Comparison of ENCODE assay signal across 7 cellular contexts in the genomic region with DNA sequence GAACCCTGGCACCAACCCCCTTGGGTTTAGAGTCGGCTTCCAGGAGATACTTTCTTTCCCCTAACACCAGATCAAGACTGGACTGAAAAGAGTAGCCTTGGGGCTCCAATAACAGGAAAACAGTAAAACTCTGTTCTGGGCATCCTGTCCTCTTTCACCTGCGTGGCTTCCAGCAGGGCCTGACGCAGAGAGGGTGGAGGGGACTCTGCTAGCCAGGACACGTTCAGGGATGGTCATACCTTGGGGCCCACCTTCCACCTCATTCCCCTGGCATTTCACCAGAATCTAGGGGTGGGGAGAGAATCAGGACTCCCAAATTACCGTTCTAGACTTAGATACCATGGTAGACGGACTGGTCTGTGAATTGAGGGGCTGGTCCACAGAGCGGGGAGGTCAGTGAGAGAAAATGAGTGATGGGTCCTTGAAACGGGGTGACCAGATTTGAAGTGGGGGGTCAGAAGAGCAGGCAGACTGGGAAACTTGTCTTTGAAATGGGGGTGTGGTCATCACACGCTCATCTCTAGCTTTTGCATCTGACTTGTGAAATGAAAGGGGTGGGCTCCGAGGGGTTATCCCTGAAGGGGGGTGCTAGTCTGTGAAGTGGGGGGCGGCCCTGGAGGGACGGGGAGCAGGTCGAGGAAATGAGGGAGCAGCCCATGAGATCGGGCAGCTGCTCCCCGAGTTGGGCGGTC. TPM values are rescaled to one million over a fixed set of nuclear protein-coding genes. Genes with fewer than 3 reads are reported as not detected.
DNase-seq lines count a peak whose midpoint lies in the region; ATAC-seq and TF ChIP-seq lines count a peak whose summit lies in the region.

No MANE protein-coding gene starts in this region.

- DNase-seq in astrocyte of the cerebellum (ENCODE audit: low read depth) = no peak
- no peak for DNase-seq in left lung
- DNase-seq in GM13977 (ENCODE audit: low spot score) = no peak

- no peak for TF ChIP-seq CTCF in KMS-11 (conservative IDR thresholded peaks at IDR 0.05; ENCODE audit: low read depth, low read length)
- TF ChIP-seq CTCF in astrocyte of the cerebellum (IDR thresholded peaks at IDR 0.05; ENCODE audit: low read depth, low read length, missing control alignments) = no peak
- no peak for TF ChIP-seq CTCF in left lung (IDR thresholded peaks at IDR 0.05)
- no peak for TF ChIP-seq CTCF in GM13977 (IDR thresholded peaks at IDR 0.05; ENCODE audit: extremely low read depth, insufficient read depth, missing control alignments)

- peak overlapping the region; percentile 44; the same call in 1 of the 2 replicates for H3K9ac ChIP-seq in KMS-11

- no peak overlapping the region for H3K27ac ChIP-seq in KMS-11
- peak overlapping the region; percentile 84 to 91 for H3K27ac ChIP-seq in left lung
- H3K27ac ChIP-seq in temporal lobe (ENCODE audit: low read depth, low read length) = peak overlapping the region; percentile 46

- H3K4me3 ChIP-seq in KMS-11 (IDR thresholded peaks at IDR 0.05; ENCODE audit: insufficient read depth, low read depth, low read length) (no peak overlapping the region), astrocyte of the cerebellum (ENCODE audit: low read depth, low read length) (peak overlapping the region; percentile 87), left lung (peak overlapping the region; percentile 80 to 84)

- H3K79me2 ChIP-seq in KMS-11 (ENCODE audit: insufficient read depth, low read depth) = no peaks in the 10 kb centered on the region

- no peaks in the 10 kb centered on the region for H3K9me3 ChIP-seq in left lung

- H3K27me3 ChIP-seq in KMS-11 (ENCODE audit: insufficient read depth, low read depth) (no peaks in the 10 kb centered on the region), left lung (no peaks in the 10 kb centered on the region)

- ATAC-seq in left lung = no peak
- ATAC-seq in HG03196 (IDR thresholded peaks at IDR 0.05; ENCODE audit: unreplicated experiment) = no peak
- no peak for ATAC-seq in GM19324 (IDR thresholded peaks at IDR 0.05; ENCODE audit: low FRiP score, unreplicated experiment)

- no peaks in the 10 kb centered on the region for H3K4me1 ChIP-seq in KMS-11 (ENCODE audit: low read depth, poor library complexity, severe bottlenecking)
- H3K4me1 ChIP-seq in left lung = peaks cover 32 to 73% of the 10 kb centered on the region in 2 donors

- H3K4me2 ChIP-seq in KMS-11 = peak overlapping the region; percentile 36

- H2AFZ ChIP-seq in KMS-11 (ENCODE audit: low read depth) = no peak overlapping the region

- in situ Hi-C loops in astrocyte of the cerebellum (cut with HindIII; ENCODE audit: low sequenced_read_pairs) (loop anchor here (5.0 kb wide), 1 partner anchor 47 kb away; no protein-coding TSS in a partner anchor), GM13977 (cut with MboI; ENCODE audit: low pct_unique_long_range_greater_than_20kb, low sequenced_read_pairs, unreplicated experiment) (no loop called here)

- intact Hi-C loops in left lung (cut with DNase I) = loop anchor here (5.0 kb wide), 1 partner anchor 37 kb away; no protein-coding TSS in a partner anchor

- H3K36me3 ChIP-seq in KMS-11 (ENCODE audit: insufficient read depth) (no peaks in the 10 kb centered on the region), left lung (no peaks in the 10 kb centered on the region)

- no peaks in the 10 kb centered on the region for H4K20me1 ChIP-seq in KMS-11 (ENCODE audit: insufficient read depth)

RNA-seq across cellular contexts. Expression of a gene that starts 0.9 kb away (rescaled TPM):
- total RNA-seq in left lung = 100 to 1,000 TPM in 1 of 2 donors, 10 to 100 TPM in 1; 90.7 to 111 TPM
- total RNA-seq in temporal lobe = 4.9 TPM

RNA-seq across cellular contexts. Expression of a gene that starts 27.0 kb away (rescaled TPM):
- total RNA-seq in left lung = 1,000 to 10,000 TPM; 6,889 to 7,719 TPM
- under 0.01 TPM for total RNA-seq in temporal lobe

RNA-seq across cellular contexts. Expression of a gene that starts 28.4 kb away (rescaled TPM):
- total RNA-seq in left lung (1,000 to 10,000 TPM; 3,185 to 3,518 TPM), temporal lobe (under 0.01 TPM)

RNA-seq across cellular contexts. Expression of a gene that starts 37.5 kb away (rescaled TPM):
- total RNA-seq in left lung (1 to 10 TPM; 1.7 to 2.3 TPM), temporal lobe (3.9 TPM)

Comparison
In these comparisons a context has a peak if more than half of its experiments do, and no peak if none do; other contexts are left out.
1. RNA of a gene that starts 0.9 kb away (total RNA-seq): 90.7 to 111 TPM in left lung; 4.9 TPM in temporal lobe (single experiment); every median in the first group is over 10 times any median in the second.
2. RNA of a gene that starts 27.0 kb away (total RNA-seq): 6,889 to 7,719 TPM in left lung; under 0.01 TPM in temporal lobe (single experiment); every median in the first group is over 1,000 times any median in the second.
3. RNA of a gene that starts 28.4 kb away (total RNA-seq): 3,185 to 3,518 TPM in left lung; under 0.01 TPM in temporal lobe (single experiment); every median in the first group is over 1,000 times any median in the second.